ENCODE assay signal across 8 cellular contexts in genomic region chr2:84458436-84459027, GRCh38. TPM values are rescaled to one million over a fixed set of nuclear protein-coding genes. Genes with fewer than 3 reads are reported as not detected.
DNase-seq lines count a peak whose midpoint lies in the region; ATAC-seq and TF ChIP-seq lines count a peak whose summit lies in the region.

No MANE protein-coding gene starts in this region.

- no peaks in the 10 kb centered on the region for H3K36me3 ChIP-seq in BJ (ENCODE audit: control insufficient read depth, insufficient read depth, low read length)
- H3K36me3 ChIP-seq in WERI-Rb-1: peaks cover 13% of the 10 kb centered on the region
- peaks cover 0 to 11% (median 0%) of the 10 kb centered on the region in 3 experiments for H3K36me3 ChIP-seq in naive thymus-derived CD4-positive, alpha-beta T cell (ENCODE audit: control insufficient read depth in 2 of 3, insufficient read depth in 3 of 3, low read length in 3 of 3)
- H3K36me3 ChIP-seq in vagina: no peaks in the 10 kb centered on the region

- ATAC-seq in GM19043 (IDR thresholded peaks at IDR 0.05; ENCODE audit: low read depth, unreplicated experiment) (peak; percentile 22), HG03280 (IDR thresholded peaks at IDR 0.05; ENCODE audit: unreplicated experiment) (peak; percentile 22)
- ATAC-seq in naive thymus-derived CD4-positive, alpha-beta T cell: peak; percentile 3

- H3K27ac Mint-ChIP-seq in naive thymus-derived CD4-positive, alpha-beta T cell: peak overlapping the region; percentile 91 to 99 (median 98)

- peaks cover 0 to 8% (median 4%) of the 10 kb centered on the region in 5 donors for H3K36me3 Mint-ChIP-seq in naive thymus-derived CD4-positive, alpha-beta T cell

- POLR2A ChIA-PET in BJ (lab: Charles Lee): no interaction called here
- POLR2A ChIA-PET in naive thymus-derived CD4-positive, alpha-beta T cell (lab: Charles Lee): interaction anchor here (0.5 to 1.5 kb wide), 7 partner anchors 23 to 856 kb away, joined by 3 to 6 read pairs (median 4); partner anchors contain the start of gene TMSB10

- peaks cover 33 to 60% (median 52%) of the 10 kb centered on the region in 7 donors for H3K4me1 Mint-ChIP-seq in naive thymus-derived CD4-positive, alpha-beta T cell

- CTCF ChIA-PET in BJ (lab: Yijun Ruan, JAX): interaction anchor here (0.9 kb wide), 1 partner anchor 23 kb away, joined by 3 read pairs; no protein-coding TSS in a partner anchor
- CTCF ChIA-PET in naive thymus-derived CD4-positive, alpha-beta T cell (lab: Charles Lee): interaction anchor here (1.7 kb wide), 2 partner anchors 8 to 12 kb away, joined by 5 read pairs; no protein-coding TSS in a partner anchor

- no peaks in the 10 kb centered on the region for H3K27me3 ChIP-seq in BJ (ENCODE audit: control insufficient read depth, insufficient read depth, low read length)
- H3K27me3 ChIP-seq in WERI-Rb-1 (ENCODE audit: insufficient read depth, low read depth, severe bottlenecking): no peaks in the 10 kb centered on the region
- no peaks in the 10 kb centered on the region for H3K27me3 ChIP-seq in naive thymus-derived CD4-positive, alpha-beta T cell (ENCODE audit: control insufficient read depth in 2 of 2, insufficient read depth in 2 of 2, low read length in 2 of 2)
- H3K27me3 ChIP-seq in vagina: no peaks in the 10 kb centered on the region

- H3K27ac ChIP-seq in WERI-Rb-1: peak overlapping the region; percentile 99
- peak overlapping the region; percentile 94 for H3K27ac ChIP-seq in naive thymus-derived CD4-positive, alpha-beta T cell (ENCODE audit: low read depth, low read length)
- peak overlapping the region; percentile 81 for H3K27ac ChIP-seq in vagina

- TF ChIP-seq POLR2A in vagina (IDR thresholded peaks at IDR 0.05): no peak

- intact Hi-C loops in naive thymus-derived CD4-positive, alpha-beta T cell (cut with micrococcal nuclease): loop anchor here (1.0 to 2.0 kb wide), 8 partner anchors 58 to 896 kb away; partner anchors contain the start of genes DNAH6 (in 2 of the 2), ELMOD3 (in 1 of the 2), RETSAT (in 1 of the 2) and TGOLN2 (in 1 of the 2)
- intact Hi-C loops in vagina (cut with DNase I): no loop called here

- DNase-seq in BJ (ENCODE audit: low read depth): no peak
- peak; percentile 22 for DNase-seq in WERI-Rb-1
- no peak for DNase-seq in epithelial cell of proximal tubule (ENCODE audit: low read depth)
- DNase-seq in naive thymus-derived CD4-positive, alpha-beta T cell: peak in 5 of 9 donors; percentile 5 to 14 (median 10)
- DNase-seq in vagina (ENCODE audit: extremely low spot score in 2 of 2): no peak
- DNase-seq in OCI-M2 (lab: John Stamatoyannopoulos, UW; ENCODE audit: unreplicated experiment): no peak

- H3K9me3 Mint-ChIP-seq in naive thymus-derived CD4-positive, alpha-beta T cell: no peaks in the 10 kb centered on the region

- peak overlapping the region; percentile 90 to 100 (median 96) for H3K4me3 Mint-ChIP-seq in naive thymus-derived CD4-positive, alpha-beta T cell

- H3K9me3 ChIP-seq in WERI-Rb-1 (ENCODE audit: severe bottlenecking) (no peaks in the 10 kb centered on the region), vagina (no peaks in the 10 kb centered on the region)
- no peaks in the 10 kb centered on the region for H3K9me3 ChIP-seq in naive thymus-derived CD4-positive, alpha-beta T cell (ENCODE audit: control insufficient read depth in 2 of 3, low read length in 3 of 3)

- TF ChIP-seq CTCF in BJ (IDR thresholded peaks at IDR 0.05; ENCODE audit: insufficient read depth, low read depth, low read length) (no peak), WERI-Rb-1 (IDR thresholded peaks at IDR 0.05; ENCODE audit: low read depth, low read length) (no peak), epithelial cell of proximal tubule (conservative IDR thresholded peaks at IDR 0.05; ENCODE audit: low read depth, low read length) (no peak), vagina (IDR thresholded peaks at IDR 0.05) (no peak)

- H3K4me3 ChIP-seq in BJ (ENCODE audit: low read depth, low read length) (peak overlapping the region; percentile 81), WERI-Rb-1 (ENCODE audit: low read depth, low read length) (peak overlapping the region; percentile 77), epithelial cell of proximal tubule (ENCODE audit: low read depth, low read length) (peak overlapping the region; percentile 94), vagina (peak overlapping the region; percentile 86 to 96)
- peak overlapping the region; percentile 69 for H3K4me3 ChIP-seq in naive thymus-derived CD4-positive, alpha-beta T cell (ENCODE audit: low read length)

- H3K4me1 ChIP-seq in naive thymus-derived CD4-positive, alpha-beta T cell (ENCODE audit: control insufficient read depth in 2 of 2, insufficient read depth in 2 of 2, low read length in 2 of 2): peaks cover 12 to 26% of the 10 kb centered on the region in 2 donors
- peaks cover 47% of the 10 kb centered on the region for H3K4me1 ChIP-seq in vagina

- H3K27me3 Mint-ChIP-seq in naive thymus-derived CD4-positive, alpha-beta T cell: no peaks in the 10 kb centered on the region

RNA-seq across cellular contexts. Expression of gene SUCLG1, which starts 0.5 kb away (rescaled TPM):
- polyA plus RNA-seq in BJ (2011; rRNA removed): 34.3 and 51.5 TPM in 2 replicates
- 10.9 and 11.6 TPM in 2 replicates for polyA minus RNA-seq in BJ (2011; rRNA and poly(A)+ RNA removed)
- 52.6 and 78.4 TPM in 2 replicates for total RNA-seq in epithelial cell of proximal tubule
- 10 to 100 TPM; 45.1 to 63.6 (median 47.9) TPM for total RNA-seq in naive thymus-derived CD4-positive, alpha-beta T cell
- polyA plus RNA-seq in naive thymus-derived CD4-positive, alpha-beta T cell: 10 to 100 TPM; 85.8 to 85.9 TPM
- 63.8 TPM for total RNA-seq in vagina

RNA-seq across cellular contexts. Expression of gene DNAH6, which starts 57.8 kb away (rescaled TPM):
- polyA plus RNA-seq in BJ (2011; rRNA removed): 0.01 TPM in 2 replicates
- polyA minus RNA-seq in BJ (2011; rRNA and poly(A)+ RNA removed): 0.10 TPM in 1 of 2 replicates, not detected in the other
- total RNA-seq in epithelial cell of proximal tubule (0.14 and 0.52 TPM in 2 replicates), vagina (0.49 TPM)
- total RNA-seq in naive thymus-derived CD4-positive, alpha-beta T cell: 1 to 10 TPM in 3 of 5 experiments, under 1 TPM in 2; 0.73 to 2.3 (median 1.1) TPM
- polyA plus RNA-seq in naive thymus-derived CD4-positive, alpha-beta T cell: 1 to 10 TPM; 1.4 to 1.7 TPM

Comparison
In these comparisons a context has a peak if more than half of its experiments do, and no peak if none do; other contexts are left out.
1. DNase-seq: peak in WERI-Rb-1 (single experiment) and naive thymus-derived CD4-positive, alpha-beta T cell (5 of 9); none in BJ (single experiment), epithelial cell of proximal tubule (single experiment), vagina (0 of 2) and OCI-M2 (single experiment).
2. Peak in every context shown above with its lines, with median percentiles within 50 percentile points of each other: H3K4me3 ChIP-seq, ATAC-seq and H3K27ac ChIP-seq.